In the genomic region with DNA sequence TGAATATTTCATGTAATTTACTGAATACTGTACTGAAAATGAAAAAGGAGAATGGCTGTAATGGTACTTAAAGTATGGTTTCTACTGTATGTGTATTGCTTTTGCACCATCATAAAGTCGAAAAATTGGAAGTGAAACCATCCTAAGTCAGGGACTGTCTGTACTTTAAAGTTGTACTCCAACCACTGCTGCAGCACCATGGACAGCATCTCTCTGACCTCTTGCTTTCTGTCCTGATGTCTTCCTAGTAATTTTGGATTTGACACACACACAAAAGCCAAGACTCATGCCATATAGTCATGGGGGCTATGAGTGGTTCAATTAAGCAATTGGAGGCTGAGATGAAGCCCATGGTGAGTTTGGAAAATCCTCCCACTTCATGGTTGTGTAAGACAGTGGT, we compare ENCODE assay signal across 10 cellular contexts.
DNase-seq lines count a peak whose midpoint lies in the region; ATAC-seq and TF ChIP-seq lines count a peak whose summit lies in the region.
"Had no signal": no experiment of that assay in that cellular context is flagged by ENCODE, and none has a peak within 500 bp of the region (broad histone marks: within the 10 kb centered on the region; RNA-seq: fewer than 3 reads in every experiment).

No MANE protein-coding gene starts in this region.

- TF ChIP-seq CTCF in heart left ventricle (IDR thresholded peaks at IDR 0.05) (no peak), right atrium auricular region (IDR thresholded peaks at IDR 0.05) (no peak), OCI-LY3 (IDR thresholded peaks at IDR 0.05; ENCODE audit: low read depth, low read length) (no peak), thyroid gland (IDR thresholded peaks at IDR 0.05) (no peak)

- ATAC-seq in heart left ventricle (peak in 2 of 4 donors; percentile 44 to 47), GM21381 (IDR thresholded peaks at IDR 0.05; ENCODE audit: unreplicated experiment) (no peak), HG02763 (IDR thresholded peaks at IDR 0.05; ENCODE audit: unreplicated experiment) (no peak)
- ATAC-seq: naive thymus-derived CD4-positive, alpha-beta T cell had no signal

- H3K36me3 ChIP-seq in heart left ventricle, result no peaks in the 10 kb centered on the region
- H3K36me3 ChIP-seq in right atrium auricular region, result no peaks in the 10 kb centered on the region
- no peaks in the 10 kb centered on the region for H3K36me3 ChIP-seq in OCI-LY3 (replicated peaks; ENCODE audit: low read depth, low read length)
- H3K36me3 ChIP-seq in thyroid gland, result no peaks in the 10 kb centered on the region
- H3K36me3 ChIP-seq: tibial artery had no signal

- intact Hi-C loops in heart left ventricle (cut with DNase I) (no loop called here), thyroid gland (cut with DNase I) (no loop called here)

- H3K4me1 ChIP-seq in heart left ventricle (no peaks in the 10 kb centered on the region), right atrium auricular region (no peaks in the 10 kb centered on the region), OCI-LY3 (ENCODE audit: low read length) (peaks cover 6% of the 10 kb centered on the region), thyroid gland (no peaks in the 10 kb centered on the region)
- H3K4me1 ChIP-seq: tibial artery had no signal

- H3K27me3 ChIP-seq in heart left ventricle, result no peaks in the 10 kb centered on the region
- no peaks in the 10 kb centered on the region for H3K27me3 ChIP-seq in right atrium auricular region
- H3K27me3 ChIP-seq in OCI-LY3 (ENCODE audit: low read depth, low read length), result no peaks in the 10 kb centered on the region
- H3K27me3 ChIP-seq in thyroid gland, result no peaks in the 10 kb centered on the region
- H3K27me3 ChIP-seq: tibial artery had no signal

- peaks cover 7% of the 10 kb centered on the region; the same call in 1 of the 2 replicates for H4K20me1 ChIP-seq in OCI-LY3 (ENCODE audit: insufficient read depth, low read length)

- no peak for TF ChIP-seq POLR2A in heart left ventricle (IDR thresholded peaks at IDR 0.05)
- TF ChIP-seq POLR2A in thyroid gland (IDR thresholded peaks at IDR 0.05), result no peak

- 50 to 67% (median 59%) methylated on average over 1 of the region's 1 CpG for WGBS in heart left ventricle, 4 donors
- WGBS in thyroid gland, 2 donors, result 59 to 73% methylated on average over 1 of the region's 1 CpG

- H3K4me3 ChIP-seq in heart left ventricle, result no peak overlapping the region
- H3K4me3 ChIP-seq in right atrium auricular region, result no peak overlapping the region
- no peak overlapping the region for H3K4me3 ChIP-seq in OCI-LY3 (ENCODE audit: low read length)
- H3K4me3 ChIP-seq in thyroid gland (replicated peaks in 1 of 3), result no peak overlapping the region
- H3K4me3 ChIP-seq: tibial artery had no signal

- H3K27ac ChIP-seq in heart left ventricle (no peak overlapping the region), right atrium auricular region (no peak overlapping the region), OCI-LY3 (ENCODE audit: low read length) (no peak overlapping the region), thyroid gland (no peak overlapping the region)
- H3K27ac ChIP-seq: tibial artery had no signal

- peak in 4 of 5 donors; percentile 34 to 50 (median 42) for DNase-seq in heart left ventricle
- DNase-seq in right atrium auricular region (ENCODE audit: low spot score), result no peak
- peak; percentile 52 for DNase-seq in fibroblast of peridontal ligament (ENCODE audit: extremely low read depth)
- DNase-seq in thyroid gland, result peak; percentile 18 to 66
- no peak for DNase-seq in NCI-H1092 treated with DMSO at 0.1 percent for 48 hours (lab: John Stamatoyannopoulos, UW)
- DNase-seq: tibial artery had no signal

- H3K9me3 ChIP-seq in heart left ventricle, result no peaks in the 10 kb centered on the region
- no peaks in the 10 kb centered on the region for H3K9me3 ChIP-seq in right atrium auricular region
- no peaks in the 10 kb centered on the region for H3K9me3 ChIP-seq in OCI-LY3 (ENCODE audit: insufficient read depth, low read length)
- H3K9me3 ChIP-seq in thyroid gland, result no peaks in the 10 kb centered on the region
- H3K9me3 ChIP-seq: tibial artery had no signal

- H3K4me2 ChIP-seq in OCI-LY3 (ENCODE audit: low read length), result peak overlapping the region; percentile 21; the same call in 1 of the 2 replicates

- no peak overlapping the region for H3K9ac ChIP-seq in OCI-LY3 (ENCODE audit: low read length)

- H3K79me2 ChIP-seq in OCI-LY3 (ENCODE audit: low read length), result no peaks in the 10 kb centered on the region

- H2AFZ ChIP-seq in OCI-LY3 (ENCODE audit: low read depth, low read length), result no peak overlapping the region

Comparison
In these comparisons a context has a peak if more than half of its experiments do, and no peak if none do; other contexts are left out.
1. DNase-seq: peak in heart left ventricle (4 of 5), fibroblast of peridontal ligament (single experiment) and thyroid gland (2 of 2); none in right atrium auricular region (single experiment) and NCI-H1092 treated with DMSO at 0.1 percent for 48 hours (single experiment).